ENCODE assay signal across 8 cellular contexts in the genomic region with DNA sequence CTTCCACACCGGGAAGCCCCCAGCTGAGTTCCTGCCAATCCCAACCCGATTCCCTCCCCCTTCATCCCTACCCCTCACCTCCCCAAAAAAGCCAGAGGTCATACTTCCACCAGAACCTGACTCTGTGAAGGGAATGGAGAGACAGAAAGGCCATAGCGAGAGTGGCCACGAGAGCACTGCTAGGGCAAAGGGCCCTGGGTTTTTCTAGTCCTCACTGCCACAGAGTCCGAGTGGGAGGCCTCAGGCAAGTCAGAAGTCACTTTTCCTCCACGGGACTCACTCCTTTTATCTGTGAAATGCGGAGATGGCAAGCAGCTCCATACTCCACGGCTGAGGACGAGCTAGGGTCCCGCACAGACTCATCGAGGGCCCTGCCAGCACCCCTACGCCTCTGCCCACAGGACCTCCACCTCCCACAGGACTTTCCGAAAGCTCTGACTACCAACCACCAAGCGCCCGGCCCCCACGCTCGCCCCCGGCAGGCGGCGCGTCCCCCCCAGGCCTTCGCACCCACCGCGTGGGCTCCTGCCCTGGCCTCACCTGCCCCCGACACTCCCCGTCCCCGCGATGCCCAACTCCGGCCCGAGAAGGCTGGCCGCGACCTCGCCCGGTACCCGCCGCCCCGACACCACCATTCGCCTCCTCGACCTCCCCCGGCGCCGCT. TPM values are rescaled to one million over a fixed set of nuclear protein-coding genes. Genes with fewer than 3 reads are reported as not detected.
DNase-seq lines count a peak whose midpoint lies in the region; ATAC-seq and TF ChIP-seq lines count a peak whose summit lies in the region.

No MANE protein-coding gene starts in this region.

- peaks cover 25% of the 10 kb centered on the region for H3K36me3 Mint-ChIP-seq in central memory CD8-positive, alpha-beta T cell (ENCODE audit: insufficient read depth)

- H3K4me1 Mint-ChIP-seq in central memory CD8-positive, alpha-beta T cell = peaks cover 39% of the 10 kb centered on the region

- peak overlapping the region; percentile 81 for H3K27ac ChIP-seq in 22Rv1

- peak; percentile 21 for DNase-seq in activated CD4-positive, CD25-positive, alpha-beta regulatory T cell treated with anti-CD3 and anti-CD28 coated beads, Interleukin-2, amount 50 U/mL, for 16 hours (ENCODE audit: low read depth, low spot score)
- DNase-seq in central memory CD8-positive, alpha-beta T cell (ENCODE audit: low spot score in 2 of 2) = peak; percentile 22 to 30
- peak; percentile 36 to 64 for DNase-seq in left colon
- peak; percentile 68 for DNase-seq in stimulated activated CD4-positive, alpha-beta T cell treated with anti-CD3 and anti-CD28 coated beads, Interleukin-4, amount 100 ng/mL, for 24 hours

- ATAC-seq in GM18907 (IDR thresholded peaks at IDR 0.05; ENCODE audit: unreplicated experiment) (peak; percentile 21), HG03442 (IDR thresholded peaks at IDR 0.05; ENCODE audit: unreplicated experiment) (peak; percentile 7), left colon (peak; percentile 29), HG02870 (IDR thresholded peaks at IDR 0.05; ENCODE audit: unreplicated experiment) (no peak)
- ATAC-seq in central memory CD8-positive, alpha-beta T cell (replicated peaks; ENCODE audit: extremely low read depth, poor library complexity, severe bottlenecking) = peak; percentile 25

- H3K4me3 Mint-ChIP-seq in central memory CD8-positive, alpha-beta T cell = peak overlapping the region; percentile 76

- intact Hi-C loops in left colon (cut with DNase I, micrococcal nuclease) = no loop called here

- TF ChIP-seq CTCF in 22Rv1 (IDR thresholded peaks at IDR 0.05) = 0 out of 2 replicates have a peak, but pooled peaks have one; percentile 27

- H3K9me3 Mint-ChIP-seq in central memory CD8-positive, alpha-beta T cell = no peaks in the 10 kb centered on the region

- H3K27ac Mint-ChIP-seq in central memory CD8-positive, alpha-beta T cell (ENCODE audit: low read depth) = peak overlapping the region; percentile 87

- H3K27me3 Mint-ChIP-seq in central memory CD8-positive, alpha-beta T cell = no peaks in the 10 kb centered on the region

RNA-seq across cellular contexts. Expression of gene ATP13A3, which starts 0.8 kb away (rescaled TPM):
- 100 to 1,000 TPM in 1 of 2 donors, 10 to 100 TPM in 1; 95.1 to 110 TPM for total RNA-seq in left colon
